In the genomic region with DNA sequence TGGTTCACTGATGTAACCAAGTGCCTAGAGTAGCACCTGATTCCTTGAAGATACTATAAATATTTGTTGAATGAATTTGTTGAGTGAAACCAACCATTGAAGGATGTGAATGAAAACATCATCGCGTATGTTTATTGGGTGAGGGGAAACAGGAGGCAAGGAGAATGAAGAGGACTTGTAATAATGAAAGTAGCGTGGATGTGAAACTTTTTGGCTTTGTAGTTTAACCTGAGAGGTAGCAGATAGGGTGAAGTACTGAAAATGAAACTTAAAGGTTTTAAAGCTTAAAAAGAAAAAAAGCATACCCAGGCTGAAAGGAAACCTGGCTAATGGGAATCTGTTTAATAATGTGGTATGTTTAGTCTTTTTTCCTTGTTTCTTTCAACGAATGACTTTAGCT, we compare ENCODE assay signal across 8 cellular contexts. TPM values are rescaled to one million over a fixed set of nuclear protein-coding genes. Genes with fewer than 3 reads are reported as not detected.
DNase-seq lines count a peak whose midpoint lies in the region; ATAC-seq, FAIRE-seq and TF ChIP-seq lines count a peak whose summit lies in the region.

No MANE protein-coding gene starts in this region.

- DNase-seq in T-cell = peak in 1 of 34 experiments; percentile 6
- DNase-seq in PC-9 = no peak
- no peak for DNase-seq in HEK293T (ENCODE audit: extremely low spot score)
- DNase-seq in pancreas = no peak
- DNase-seq in inferior parietal cortex (ENCODE audit: extremely low spot score) = no peak

- peak overlapping the region; percentile 21 to 63 (median 55) for H3K4me3 Mint-ChIP-seq in T-cell

- WGBS in pancreas, 2 donors = 72 to 74% methylated on average over 4 of the region's 4 CpGs

- no peaks in the 10 kb centered on the region for H3K9me2 ChIP-seq in PC-9 (ENCODE audit: insufficient read depth)

- H4K20me1 ChIP-seq in BLaER1 treated with 17β-estradiol and CSF1 and Interleukin-3, amounts not matched to agents 10 nM and 100 nM = peaks cover 76 to 92% (median 88%) of the 10 kb centered on the region in 11 experiments; a peak in 21 of 22 replicates
- peaks cover 26% of the 10 kb centered on the region for H4K20me1 ChIP-seq in PC-9 (ENCODE audit: insufficient read depth)

- no peak overlapping the region for H3K4me3 ChIP-seq in BLaER1 treated with 17β-estradiol and CSF1 and Interleukin-3, amounts not matched to agents 10 nM and 100 nM
- H3K4me3 ChIP-seq in PC-9 = no peak overlapping the region
- H3K4me3 ChIP-seq in pancreas = no peak overlapping the region

- ATAC-seq in GM19023 (IDR thresholded peaks at IDR 0.05; ENCODE audit: unreplicated experiment) (peak; percentile 54), HG02884 (IDR thresholded peaks at IDR 0.05; ENCODE audit: unreplicated experiment) (peak; percentile 72), T-cell (replicated peaks in 1 of 4) (peak in 1 of 4 experiments; percentile 79), pancreas (no peak)

- POLR2A ChIA-PET in T-cell (lab: Charles Lee) (interaction anchor here in 1 of 2 donors (0.6 kb wide), 1 partner anchor 10 kb away, joined by 3 read pairs; no protein-coding TSS in a partner anchor), PC-9 (lab: Charles Lee; ENCODE audit: unreplicated experiment) (interaction anchor here (0.6 kb wide), 1 partner anchor 70 kb away, joined by 7 read pairs; no protein-coding TSS in a partner anchor), HEK293T (lab: Yijun Ruan, JAX) (no interaction called here)

- CTCF ChIA-PET in T-cell (lab: Charles Lee) (interaction anchor here (0.6 to 2.6 kb wide), 5 partner anchors 9 to 223 kb away, joined by 3 to 12 read pairs (median 5); no protein-coding TSS in a partner anchor), PC-9 (lab: Charles Lee) (no interaction called here), HEK293T (lab: Yijun Ruan, JAX) (interaction anchor here (1.4 kb wide), 1 partner anchor 10 kb away, joined by 3 read pairs; no protein-coding TSS in a partner anchor)

- TF ChIP-seq CTCF in PC-9 (conservative IDR thresholded peaks at IDR 0.05) = no peak
- no peak for TF ChIP-seq CTCF in pancreas (IDR thresholded peaks at IDR 0.05)

- BruUV-seq in PC-9 (replicated peaks; lab: Mats Ljungman, UMichigan) = no TSS peak

- peaks cover 0 to 7% (median 0%) of the 10 kb centered on the region in 11 experiments; a peak in 4 of 22 replicates for H3K9me3 ChIP-seq in BLaER1 treated with 17β-estradiol and CSF1 and Interleukin-3, amounts not matched to agents 10 nM and 100 nM (replicated peaks in 1 of 11)
- H3K9me3 ChIP-seq in PC-9 (ENCODE audit: insufficient read depth, low read depth) (no peaks in the 10 kb centered on the region), pancreas (no peaks in the 10 kb centered on the region)

- H3K9me3 Mint-ChIP-seq in T-cell = no peaks in the 10 kb centered on the region

- H3K27me3 Mint-ChIP-seq in T-cell = no peaks in the 10 kb centered on the region

- peaks cover 0 to 23% (median 17%) of the 10 kb centered on the region in 11 experiments; a peak in 15 of 22 replicates for H3K27me3 ChIP-seq in BLaER1 treated with 17β-estradiol and CSF1 and Interleukin-3, amounts not matched to agents 10 nM and 100 nM
- H3K27me3 ChIP-seq in PC-9 (ENCODE audit: insufficient read depth, low read depth) (no peaks in the 10 kb centered on the region), pancreas (no peaks in the 10 kb centered on the region)

- H3K9ac ChIP-seq in BLaER1 treated with 17β-estradiol and CSF1 and Interleukin-3, amounts not matched to agents 10 nM and 100 nM = peak overlapping the region in 1 of 11 experiments; percentile 47; a peak in 1 of 22 replicates

- H3K79me2 ChIP-seq in PC-9 (ENCODE audit: low read depth) = peaks cover 86% of the 10 kb centered on the region

- no peak overlapping the region for H2AFZ ChIP-seq in PC-9

- H3K36me3 ChIP-seq in BLaER1 treated with 17β-estradiol and CSF1 and Interleukin-3, amounts not matched to agents 10 nM and 100 nM = peaks cover 0 to 20% (median 12%) of the 10 kb centered on the region in 11 experiments; a peak in 10 of 22 replicates
- H3K36me3 ChIP-seq in PC-9 (ENCODE audit: low read depth) (no peaks in the 10 kb centered on the region), pancreas (no peaks in the 10 kb centered on the region)

- intact Hi-C loops in PC-9 (cut with micrococcal nuclease; ENCODE audit: unreplicated experiment) = no loop called here
- intact Hi-C loops in pancreas (cut with DNase I) = no loop called here

- peaks cover 6% of the 10 kb centered on the region for H3K36me3 Mint-ChIP-seq in T-cell

- no peak for FAIRE-seq in pancreas (lab: Jason Lieb, UNC)

- H3K4me1 Mint-ChIP-seq in T-cell = peaks cover 74 to 76% (median 75%) of the 10 kb centered on the region in 3 donors

- peak overlapping the region; percentile 48 to 84 for H3K27ac Mint-ChIP-seq in T-cell

- H3K4me2 ChIP-seq in BLaER1 treated with 17β-estradiol and CSF1 and Interleukin-3, amounts not matched to agents 10 nM and 100 nM = peak overlapping the region; percentile 78 to 96 (median 90); a peak in 21 of 22 replicates
- no peak overlapping the region for H3K4me2 ChIP-seq in PC-9

- no peaks in the 10 kb centered on the region for H3F3A ChIP-seq in PC-9 (ENCODE audit: insufficient read depth, low read depth)

- peak overlapping the region in 6 of 11 experiments; percentile 64 to 74 (median 68); a peak in 10 of 22 replicates for H3K27ac ChIP-seq in BLaER1 treated with 17β-estradiol and CSF1 and Interleukin-3, amounts not matched to agents 10 nM and 100 nM
- no peak overlapping the region for H3K27ac ChIP-seq in PC-9
- no peak overlapping the region for H3K27ac ChIP-seq in pancreas

- H3K4me1 ChIP-seq in BLaER1 treated with 17β-estradiol and CSF1 and Interleukin-3, amounts not matched to agents 10 nM and 100 nM = peaks cover 43 to 65% (median 55%) of the 10 kb centered on the region in 10 experiments
- H3K4me1 ChIP-seq in PC-9 (replicated peaks; ENCODE audit: insufficient read depth) (peaks cover 13% of the 10 kb centered on the region; the same call in 1 of the 2 replicates), pancreas (peaks cover 6 to 11% (median 10%) of the 10 kb centered on the region in 3 donors)

TF ChIP-seq in HEK293T, 16 proteins besides CTCF, POLR2A, EP300 and RAD21:
- TF ChIP-seq SUZ12 (IDR thresholded peaks at IDR 0.05) (no peak), SP1 (IDR thresholded peaks at IDR 0.05) (no peak), BHLHE40 (IDR thresholded peaks at IDR 0.05; ENCODE audit: borderline replicate concordance) (no peak)

RNA-seq across cellular contexts. Expression of gene CCNY, which starts 5.2 kb away (rescaled TPM):
- 10 to 100 TPM; 62.5 to 75.2 (median 62.8) TPM for total RNA-seq in T-cell
- 54.9 and 69.5 TPM in 2 replicates for total RNA-seq in PC-9 (2021)
- 10 to 100 TPM; 24.7 to 41.7 (median 29.9) TPM for total RNA-seq in pancreas
- polyA plus RNA-seq in pancreas = 10 to 100 TPM; 10.6 to 14.9 TPM

Comparison
In these comparisons a context has a peak if more than half of its experiments do, and no peak if none do; other contexts are left out.
1. H3K27ac ChIP-seq: peak in BLaER1 treated with 17β-estradiol and CSF1 and Interleukin-3, amounts not matched to agents 10 nM and 100 nM (6 of 11); none in PC-9 (single experiment) and pancreas (0 of 4).
2. ATAC-seq: peak in GM19023 (single experiment) and HG02884 (single experiment); none in pancreas (0 of 4).